1 cellular context compared by ENCODE assay signal in genomic region chr1:16758060-16758459, GRCh38. TPM values are rescaled to one million over a fixed set of nuclear protein-coding genes. Genes with fewer than 3 reads are reported as not detected.
"Had no signal": no experiment of that assay in that cellular context is flagged by ENCODE, and none has a peak within 500 bp of the region (broad histone marks: within the 10 kb centered on the region; RNA-seq: fewer than 3 reads in every experiment).

No MANE protein-coding gene starts in this region.

RNA-seq across cellular contexts. Expression of gene RNU1-4, which starts 17.7 kb away (rescaled TPM):
- total RNA-seq: myocyte had no signal
